8 cellular contexts compared by ENCODE assay signal in the genomic region with DNA sequence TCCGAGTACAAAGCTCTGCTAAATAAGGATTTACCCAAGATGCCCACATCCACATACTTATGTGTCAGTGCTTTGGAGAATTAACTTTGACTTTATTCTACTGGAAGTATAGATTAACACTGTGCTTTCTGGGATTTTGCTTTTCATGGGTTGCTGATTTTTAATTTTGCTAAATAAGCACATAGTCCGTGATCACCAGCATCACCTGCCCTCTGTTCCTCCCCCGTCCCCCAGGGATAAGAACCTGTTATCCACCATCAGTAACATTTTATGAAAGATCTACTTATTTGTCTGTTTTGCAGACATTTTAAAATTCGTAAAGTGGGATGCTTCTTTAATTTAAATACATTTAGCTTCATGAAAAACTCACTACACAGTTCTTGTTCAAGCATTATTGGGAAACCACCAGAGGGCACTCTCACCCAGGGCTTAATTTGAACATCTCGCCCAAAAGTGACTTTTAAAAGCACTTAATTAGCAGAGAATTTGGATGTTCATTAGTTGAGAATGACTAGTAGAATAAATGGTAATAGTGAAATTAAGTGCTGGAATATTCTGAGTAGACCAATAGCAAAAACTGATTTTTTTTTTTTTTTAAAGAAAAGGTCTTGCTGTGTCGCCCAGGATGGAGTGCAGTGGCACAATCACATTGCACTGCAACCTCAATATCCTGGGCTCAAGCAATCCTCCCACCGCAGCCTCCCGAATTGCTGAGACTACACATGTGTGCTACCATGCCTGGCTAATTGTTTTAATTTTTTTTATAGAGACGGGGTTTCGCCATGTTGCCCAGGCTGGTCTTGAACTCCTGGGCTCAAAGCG. TPM values are rescaled to one million over a fixed set of nuclear protein-coding genes. Genes with fewer than 3 reads are reported as not detected.
DNase-seq lines count a peak whose midpoint lies in the region; ATAC-seq and TF ChIP-seq lines count a peak whose summit lies in the region.

No MANE protein-coding gene starts in this region.

- H3K4me3 ChIP-seq in CD8-positive, alpha-beta T cell (ENCODE audit: low read depth, low read length) = no peak overlapping the region

- ATAC-seq in CD8-positive, alpha-beta T cell = peak; percentile 36
- ATAC-seq in SK-N-SH treated with all-trans-retinoic acid at 6 μM for 48 hours (peak; percentile 51; the same call in 2 of the 3 replicates), GM18502 (IDR thresholded peaks at IDR 0.05; ENCODE audit: poor library complexity, unreplicated experiment) (no peak)

- H3K9me3 Mint-ChIP-seq in CD8-positive, alpha-beta T cell = no peaks in the 10 kb centered on the region
- no peaks in the 10 kb centered on the region for H3K9me3 Mint-ChIP-seq in immature natural killer cell

- no peak overlapping the region for H3K27ac Mint-ChIP-seq in CD8-positive, alpha-beta T cell
- peak overlapping the region in 1 of 6 donors; percentile 75 for H3K27ac Mint-ChIP-seq in immature natural killer cell

- POLR2A ChIA-PET in CD8-positive, alpha-beta T cell (lab: Charles Lee) = interaction anchor here (2.5 kb wide), 1 partner anchor 599 kb away, joined by 22 read pairs; no protein-coding TSS in a partner anchor

- no peaks in the 10 kb centered on the region for H3K36me3 ChIP-seq in CD8-positive, alpha-beta T cell (ENCODE audit: insufficient read depth, low read length)

- no peak overlapping the region for H3K27ac ChIP-seq in CD8-positive, alpha-beta T cell (ENCODE audit: low read depth, low read length)

- H3K9me3 ChIP-seq in CD8-positive, alpha-beta T cell (ENCODE audit: low read length) = no peaks in the 10 kb centered on the region

- H3K27me3 Mint-ChIP-seq in CD8-positive, alpha-beta T cell (ENCODE audit: low read depth) = no peaks in the 10 kb centered on the region
- H3K27me3 Mint-ChIP-seq in immature natural killer cell (ENCODE audit: low read depth in 3 of 3) = peaks cover 0 to 1% (median 0%) of the 10 kb centered on the region in 3 donors

- H3K4me3 Mint-ChIP-seq in CD8-positive, alpha-beta T cell = no peak overlapping the region
- H3K4me3 Mint-ChIP-seq in immature natural killer cell = no peak overlapping the region

- intact Hi-C loops in CD8-positive, alpha-beta T cell (cut with DNase I, micrococcal nuclease) = loop anchor here (2.0 to 10.0 kb wide), 9 partner anchors 64 to 1030 kb away; no protein-coding TSS in a partner anchor

- H3K4me1 ChIP-seq in CD8-positive, alpha-beta T cell (ENCODE audit: insufficient read depth, low read length) = no peaks in the 10 kb centered on the region

- no peaks in the 10 kb centered on the region for H3K4me1 Mint-ChIP-seq in CD8-positive, alpha-beta T cell (ENCODE audit: low read depth)
- peaks cover 0 to 1% of the 10 kb centered on the region in 2 donors for H3K4me1 Mint-ChIP-seq in immature natural killer cell

- peak; percentile 34 to 70 (median 58) for DNase-seq in CD8-positive, alpha-beta T cell
- peak; percentile 65 for DNase-seq in HT-29 (ENCODE audit: low spot score)
- peak; percentile 23 for DNase-seq in activated naive CD8-positive, alpha-beta T cell treated with anti-CD3 and anti-CD28 coated beads, Interleukin-2, amount 50 U/mL, for 16 hours (ENCODE audit: low read depth, low spot score)
- peak; percentile 48 to 59 (median 51) for DNase-seq in immature natural killer cell
- DNase-seq in stimulated activated CD4-positive, alpha-beta T cell treated with anti-CD3 and anti-CD28 coated beads, Interleukin-2, amount 100 ng/mL, for 48 hours = peak; percentile 58 to 60
- no peak for DNase-seq in islet precursor cell

- CTCF ChIA-PET in CD8-positive, alpha-beta T cell (lab: Charles Lee) = interaction anchor here (0.5 to 9.4 kb wide), 46 partner anchors 9 to 1029 kb away, joined by 3 to 379 read pairs (median 4); no protein-coding TSS in a partner anchor

- no peaks in the 10 kb centered on the region for H3K27me3 ChIP-seq in CD8-positive, alpha-beta T cell (ENCODE audit: insufficient read depth, low read length)

- TF ChIP-seq CTCF in CD8-positive, alpha-beta T cell (IDR thresholded peaks at IDR 0.05) = peak; percentile 95

- peaks cover 30% of the 10 kb centered on the region for H3K36me3 Mint-ChIP-seq in CD8-positive, alpha-beta T cell
- peaks cover 8 to 10% (median 10%) of the 10 kb centered on the region in 3 donors for H3K36me3 Mint-ChIP-seq in immature natural killer cell

TF ChIP-seq in SK-N-SH treated with all-trans-retinoic acid at 6 μM for 48 hours, 23 proteins besides CTCF, POLR2A, EP300 and RAD21:
- TF ChIP-seq TCF4 (CRISPR knock-in tag; IDR thresholded peaks at IDR 0.05; ENCODE audit: borderline replicate concordance) (no peak), ISL1 (CRISPR knock-in tag; IDR thresholded peaks at IDR 0.05) (no peak)
- TF ChIP-seq, protein P1, sequence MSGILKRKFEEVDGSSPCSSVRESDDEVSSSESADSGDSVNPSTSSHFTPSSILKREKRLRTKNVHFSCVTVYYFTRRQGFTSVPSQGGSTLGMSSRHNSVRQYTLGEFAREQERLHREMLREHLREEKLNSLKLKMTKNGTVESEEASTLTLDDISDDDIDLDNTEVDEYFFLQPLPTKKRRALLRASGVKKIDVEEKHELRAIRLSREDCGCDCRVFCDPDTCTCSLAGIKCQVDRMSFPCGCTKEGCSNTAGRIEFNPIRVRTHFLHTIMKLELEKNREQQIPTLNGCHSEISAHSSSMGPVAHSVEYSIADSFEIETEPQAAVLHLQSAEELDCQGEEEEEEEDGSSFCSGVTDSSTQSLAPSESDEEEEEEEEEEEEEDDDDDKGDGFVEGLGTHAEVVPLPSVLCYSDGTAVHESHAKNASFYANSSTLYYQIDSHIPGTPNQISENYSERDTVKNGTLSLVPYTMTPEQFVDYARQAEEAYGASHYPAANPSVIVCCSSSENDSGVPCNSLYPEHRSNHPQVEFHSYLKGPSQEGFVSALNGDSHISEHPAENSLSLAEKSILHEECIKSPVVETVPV (CRISPR knock-in tag; IDR thresholded peaks at IDR 0.05) = no peak
- TF ChIP-seq, protein P2, sequence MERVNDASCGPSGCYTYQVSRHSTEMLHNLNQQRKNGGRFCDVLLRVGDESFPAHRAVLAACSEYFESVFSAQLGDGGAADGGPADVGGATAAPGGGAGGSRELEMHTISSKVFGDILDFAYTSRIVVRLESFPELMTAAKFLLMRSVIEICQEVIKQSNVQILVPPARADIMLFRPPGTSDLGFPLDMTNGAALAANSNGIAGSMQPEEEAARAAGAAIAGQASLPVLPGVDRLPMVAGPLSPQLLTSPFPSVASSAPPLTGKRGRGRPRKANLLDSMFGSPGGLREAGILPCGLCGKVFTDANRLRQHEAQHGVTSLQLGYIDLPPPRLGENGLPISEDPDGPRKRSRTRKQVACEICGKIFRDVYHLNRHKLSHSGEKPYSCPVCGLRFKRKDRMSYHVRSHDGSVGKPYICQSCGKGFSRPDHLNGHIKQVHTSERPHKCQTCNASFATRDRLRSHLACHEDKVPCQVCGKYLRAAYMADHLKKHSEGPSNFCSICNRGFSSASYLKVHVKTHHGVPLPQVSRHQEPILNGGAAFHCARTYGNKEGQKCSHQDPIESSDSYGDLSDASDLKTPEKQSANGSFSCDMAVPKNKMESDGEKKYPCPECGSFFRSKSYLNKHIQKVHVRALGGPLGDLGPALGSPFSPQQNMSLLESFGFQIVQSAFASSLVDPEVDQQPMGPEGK (CRISPR knock-in tag; IDR thresholded peaks at IDR 0.05; ENCODE audit: borderline replicate concordance) = no peak

RNA-seq across cellular contexts. Expression of a gene that starts 35.7 kb away (rescaled TPM):
- 10 to 100 TPM; 31.6 to 33.2 TPM for total RNA-seq in CD8-positive, alpha-beta T cell
- 39.5 and 43.4 TPM in 2 replicates for total RNA-seq in HT-29 (2014; rRNA removed; shearing (Covaris generic))
- polyA plus RNA-seq in immature natural killer cell = 10 to 100 TPM; 64.2 to 92.9 (median 67.6) TPM
